Comparison of ENCODE assay signal across 8 cellular contexts in the genomic region with DNA sequence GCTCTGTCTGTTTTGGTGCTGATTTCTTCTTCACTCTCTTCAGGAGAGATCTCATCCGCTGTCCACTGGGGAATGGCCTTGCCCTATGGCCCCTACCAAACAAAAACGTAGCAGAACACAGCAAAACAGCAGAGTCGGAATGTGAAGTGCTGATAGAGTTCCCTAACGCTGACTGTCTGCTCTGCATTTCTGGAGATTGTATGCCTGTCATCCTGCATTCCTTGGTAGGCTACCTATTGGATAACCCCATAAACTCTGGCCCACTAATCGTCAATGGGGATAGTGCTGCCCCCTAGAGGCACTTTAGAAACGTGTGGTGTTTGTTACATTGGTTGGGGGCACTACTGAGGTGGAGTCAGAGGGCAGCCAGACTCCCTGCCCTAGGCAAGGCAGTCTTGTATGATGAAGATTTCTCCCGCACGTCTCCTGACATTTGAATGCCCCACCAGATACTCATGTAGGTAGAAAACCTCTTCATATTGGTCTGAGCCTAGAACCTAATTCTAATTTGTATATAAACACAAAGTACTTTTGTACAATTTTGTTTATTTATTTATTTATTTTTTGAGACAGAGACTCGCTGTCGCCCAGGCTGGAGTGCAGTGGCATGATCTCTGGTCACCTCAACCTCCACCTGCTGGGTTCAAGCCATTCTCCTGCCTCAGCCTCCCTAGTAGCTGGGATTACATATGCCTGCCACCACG. TPM values are rescaled to one million over a fixed set of nuclear protein-coding genes. Genes with fewer than 3 reads are reported as not detected.
DNase-seq lines count a peak whose midpoint lies in the region; ATAC-seq and TF ChIP-seq lines count a peak whose summit lies in the region.

No MANE protein-coding gene starts in this region.

- H3K4me3 Mint-ChIP-seq in glutamatergic neuron (ENCODE audit: unreplicated experiment) = no peak overlapping the region

- H3K4me1 ChIP-seq in OCI-LY7 (ENCODE audit: insufficient read depth, low read length, poor library complexity, severe bottlenecking) (no peaks in the 10 kb centered on the region), parathyroid adenoma (no peaks in the 10 kb centered on the region)

- H3K27me3 ChIP-seq in parathyroid adenoma (ENCODE audit: control insufficient read depth, insufficient read depth, low read length) = no peaks in the 10 kb centered on the region

- H3K9me3 ChIP-seq in OCI-LY7 (ENCODE audit: low read length) (no peaks in the 10 kb centered on the region), parathyroid adenoma (ENCODE audit: control insufficient read depth, low read length) (no peaks in the 10 kb centered on the region)

- H3K36me3 Mint-ChIP-seq in glutamatergic neuron (ENCODE audit: unreplicated experiment) = no peaks in the 10 kb centered on the region

- no peaks in the 10 kb centered on the region for H4K20me1 ChIP-seq in OCI-LY7 (ENCODE audit: insufficient read depth, low read length)

- H2AFZ ChIP-seq in OCI-LY7 (ENCODE audit: low read length) (no peak overlapping the region), parathyroid adenoma (no peak overlapping the region)

- no peak overlapping the region for H3K9ac ChIP-seq in parathyroid adenoma

- peaks cover 4% of the 10 kb centered on the region for H3K27me3 Mint-ChIP-seq in glutamatergic neuron (ENCODE audit: unreplicated experiment)

- in situ Hi-C loops in KBM-7 (cut with MboI; ENCODE audit: low pct_unique_long_range_greater_than_20kb, low sequenced_read_pairs) = no loop called here

- H3K4me1 Mint-ChIP-seq in glutamatergic neuron (ENCODE audit: low read depth, unreplicated experiment) = peaks cover 32% of the 10 kb centered on the region

- no peaks in the 10 kb centered on the region for H3K9me2 ChIP-seq in OCI-LY7 (ENCODE audit: insufficient read depth, low read length)

- DNase-seq in DMS79 (lab: John Stamatoyannopoulos, UW) = peak; percentile 43
- DNase-seq in KBM-7 = peak; percentile 83
- peak; percentile 62 for DNase-seq in OCI-LY7 (ENCODE audit: low spot score)
- DNase-seq in activated effector memory CD4-positive, alpha-beta T cell treated with anti-CD3 and anti-CD28 coated beads, Interleukin-2, amount 50 U/mL, for 16 hours = peak; percentile 72
- peak; percentile 50 for DNase-seq in glutamatergic neuron
- DNase-seq in GOT3 (lab: John Stamatoyannopoulos, UW) = no peak

- POLR2A ChIA-PET in OCI-LY7 (lab: Charles Lee) = no interaction called here

- no peaks in the 10 kb centered on the region for H3K79me2 ChIP-seq in OCI-LY7 (ENCODE audit: insufficient read depth, low read depth, low read length)
- H3K79me2 ChIP-seq in parathyroid adenoma = no peaks in the 10 kb centered on the region

- TF ChIP-seq CTCF in OCI-LY7 (conservative IDR thresholded peaks at IDR 0.05; ENCODE audit: low read length) (peak; percentile 84), glutamatergic neuron (IDR thresholded peaks at IDR 0.05; ENCODE audit: partially characterized antibody, unreplicated experiment) (peak; percentile 85), parathyroid adenoma (IDR thresholded peaks at IDR 0.05) (peak; percentile 55)

- ATAC-seq in HG03571 (IDR thresholded peaks at IDR 0.05; ENCODE audit: unreplicated experiment) = no peak

- H3K4me3 ChIP-seq in OCI-LY7 (ENCODE audit: low read depth, low read length, poor library complexity, severe bottlenecking) (no peak overlapping the region), parathyroid adenoma (ENCODE audit: low read depth, low read length) (no peak overlapping the region)

- H3K4me2 ChIP-seq in OCI-LY7 (ENCODE audit: low read length) (no peak overlapping the region), parathyroid adenoma (ENCODE audit: low read length) (no peak overlapping the region)

- CTCF ChIA-PET in OCI-LY7 (lab: Charles Lee; ENCODE audit: unreplicated experiment) = no interaction called here

- no peak overlapping the region for H3K27ac Mint-ChIP-seq in glutamatergic neuron (ENCODE audit: unreplicated experiment)

- intact Hi-C loops in OCI-LY7 (cut with micrococcal nuclease; ENCODE audit: unreplicated experiment) = loop anchor here (1.0 kb wide), 1 partner anchor 166 kb away; a partner anchor contains a TSS

- no peaks in the 10 kb centered on the region for H3K36me3 ChIP-seq in OCI-LY7 (ENCODE audit: insufficient read depth, low read length)
- no peaks in the 10 kb centered on the region for H3K36me3 ChIP-seq in parathyroid adenoma (ENCODE audit: control insufficient read depth, insufficient read depth, low read length)

- no peaks in the 10 kb centered on the region for H3K9me3 Mint-ChIP-seq in glutamatergic neuron (ENCODE audit: unreplicated experiment)

- no peak overlapping the region for H3K27ac ChIP-seq in OCI-LY7 (ENCODE audit: low read depth, low read length, poor library complexity, severe bottlenecking)
- H3K27ac ChIP-seq in parathyroid adenoma = no peak overlapping the region

- no TSS peak for BruUV-seq in OCI-LY7 (replicated peaks; lab: Mats Ljungman, UMichigan)

RNA-seq across cellular contexts. Expression of a gene that starts 15.6 kb away (rescaled TPM):
- total RNA-seq in OCI-LY7 (2014; rRNA removed; shearing (Covaris generic)) = 29.2 and 33.2 TPM in 2 replicates
- total RNA-seq in OCI-LY7 (2022) = 45.0 and 47.8 TPM in 2 replicates
- 56.3 TPM for total RNA-seq in glutamatergic neuron (ENCODE audit: unreplicated experiment)
